9 cellular contexts compared by ENCODE assay signal in genomic region chr11:60625262-60625661, GRCh38.
A peak's percentile ranks its signal among the peaks of the same experiment; 100 is the strongest.
DNase-seq lines count a peak whose midpoint lies in the region; ATAC-seq, FAIRE-seq and TF ChIP-seq lines count a peak whose summit lies in the region.
"Had no signal": no experiment of that assay in that cellular context is flagged by ENCODE, and none has a peak within 500 bp of the region (broad histone marks: within the 10 kb centered on the region; RNA-seq: fewer than 3 reads in every experiment).

No MANE protein-coding gene starts in this region.

- H3F3A ChIP-seq in GM23338 (replicated peaks; ENCODE audit: low read depth): no peaks in the 10 kb centered on the region

- H3K27me3 ChIP-seq in GM23338 (ENCODE audit: insufficient read depth) (no peaks in the 10 kb centered on the region), SJCRH30 (no peaks in the 10 kb centered on the region), esophagus squamous epithelium (no peaks in the 10 kb centered on the region)

- H3K36me3 Mint-ChIP-seq in GM23338 (ENCODE audit: low read depth): peaks cover 12% of the 10 kb centered on the region; the same call in 2 of the 3 replicates

- no peak for TF ChIP-seq POLR2A in esophagus squamous epithelium (IDR thresholded peaks at IDR 0.05)

- H3K27ac Mint-ChIP-seq in GM23338: no peak overlapping the region

- H3K9me3 Mint-ChIP-seq in GM23338: peaks cover 27% of the 10 kb centered on the region

- peak; percentile 41; the same call in 1 of the 3 replicates for ATAC-seq in GM23338
- no peak for ATAC-seq in HG03196 (IDR thresholded peaks at IDR 0.05; ENCODE audit: unreplicated experiment)

- intact Hi-C loops in esophagus squamous epithelium (cut with DNase I): no loop called here

- H3K79me2 ChIP-seq in GM23338 (replicated peaks; ENCODE audit: insufficient read depth): no peaks in the 10 kb centered on the region

- H3K4me1 ChIP-seq in GM23338 (ENCODE audit: insufficient read depth) (no peaks in the 10 kb centered on the region), SJCRH30 (no peaks in the 10 kb centered on the region), esophagus squamous epithelium (no peaks in the 10 kb centered on the region)

- no peak overlapping the region for H3K4me2 ChIP-seq in GM23338

- peak; percentile 66 to 78 for TF ChIP-seq CTCF in GM23338 (conservative IDR thresholded peaks at IDR 0.05; ENCODE audit: low read depth in 2 of 2)
- TF ChIP-seq CTCF in esophagus squamous epithelium (IDR thresholded peaks at IDR 0.05): peak in 1 of 6 experiments; percentile 7

- H3K27ac ChIP-seq in GM23338 (ENCODE audit: low read depth): no peak overlapping the region
- H3K27ac ChIP-seq in SJCRH30: no peak overlapping the region
- no peak overlapping the region for H3K27ac ChIP-seq in esophagus squamous epithelium

- WGBS in esophagus squamous epithelium, 2 donors: 39% methylated on average over 2 of the region's 2 CpGs

- H3K9me3 ChIP-seq in SJCRH30 (replicated peaks): no peaks in the 10 kb centered on the region
- no peaks in the 10 kb centered on the region for H3K9me3 ChIP-seq in esophagus squamous epithelium

- DNase-seq in AG08396 (ENCODE audit: low spot score) (peak; percentile 42), GM23338 (ENCODE audit: low spot score) (peak; percentile 75), SJCRH30 (peak; percentile 33 to 51), foreskin melanocyte (peak; percentile 41), NCI-H1436 treated with DMSO at 0.1 percent for 48 hours (lab: John Stamatoyannopoulos, UW) (no peak), esophagus squamous epithelium (lab: John Stamatoyannopoulos, UW) (no peak), frontal cortex (ENCODE audit: low spot score in 2 of 2) (no peak)
- DNase-seq: stimulated activated CD4-positive, alpha-beta T cell treated with anti-CD3 and anti-CD28 coated beads, Interleukin-4, amount 100 ng/mL, for 1 hour had no signal

- no peak for FAIRE-seq in frontal cortex (lab: Jason Lieb, UNC)

- no peaks in the 10 kb centered on the region for H3K4me1 Mint-ChIP-seq in GM23338

- peaks cover 2% of the 10 kb centered on the region for H3K27me3 Mint-ChIP-seq in GM23338 (ENCODE audit: insufficient read depth, low read depth, poor library complexity)

- no peaks in the 10 kb centered on the region for H3K9me2 ChIP-seq in GM23338 (ENCODE audit: insufficient read depth)

- H3K4me3 Mint-ChIP-seq in GM23338: no peak overlapping the region

- H3K36me3 ChIP-seq in GM23338 (ENCODE audit: insufficient read depth) (no peaks in the 10 kb centered on the region), SJCRH30 (no peaks in the 10 kb centered on the region), esophagus squamous epithelium (no peaks in the 10 kb centered on the region)

- H4K20me1 ChIP-seq in GM23338 (replicated peaks; ENCODE audit: insufficient read depth): no peaks in the 10 kb centered on the region

- no peak overlapping the region for H2AFZ ChIP-seq in GM23338

- H3K4me3 ChIP-seq in GM23338: no peak overlapping the region
- no peak overlapping the region for H3K4me3 ChIP-seq in SJCRH30
- no peak overlapping the region for H3K4me3 ChIP-seq in esophagus squamous epithelium

TF ChIP-seq in GM23338, 12 proteins besides CTCF, POLR2A, EP300 and RAD21:
- TF ChIP-seq JUNB (IDR thresholded peaks at IDR 0.05; ENCODE audit: unreplicated experiment) (no peak), REST (IDR thresholded peaks at IDR 0.05; ENCODE audit: unreplicated experiment) (no peak)

Comparison
In these comparisons a context has a peak if more than half of its experiments do, and no peak if none do; other contexts are left out.
1. DNase-seq: peak in AG08396 (single experiment), GM23338 (single experiment), SJCRH30 (2 of 2) and foreskin melanocyte (single experiment); none in NCI-H1436 treated with DMSO at 0.1 percent for 48 hours (single experiment), esophagus squamous epithelium (single experiment) and frontal cortex (0 of 2).